8 cellular contexts compared by ENCODE assay signal in the genomic region with DNA sequence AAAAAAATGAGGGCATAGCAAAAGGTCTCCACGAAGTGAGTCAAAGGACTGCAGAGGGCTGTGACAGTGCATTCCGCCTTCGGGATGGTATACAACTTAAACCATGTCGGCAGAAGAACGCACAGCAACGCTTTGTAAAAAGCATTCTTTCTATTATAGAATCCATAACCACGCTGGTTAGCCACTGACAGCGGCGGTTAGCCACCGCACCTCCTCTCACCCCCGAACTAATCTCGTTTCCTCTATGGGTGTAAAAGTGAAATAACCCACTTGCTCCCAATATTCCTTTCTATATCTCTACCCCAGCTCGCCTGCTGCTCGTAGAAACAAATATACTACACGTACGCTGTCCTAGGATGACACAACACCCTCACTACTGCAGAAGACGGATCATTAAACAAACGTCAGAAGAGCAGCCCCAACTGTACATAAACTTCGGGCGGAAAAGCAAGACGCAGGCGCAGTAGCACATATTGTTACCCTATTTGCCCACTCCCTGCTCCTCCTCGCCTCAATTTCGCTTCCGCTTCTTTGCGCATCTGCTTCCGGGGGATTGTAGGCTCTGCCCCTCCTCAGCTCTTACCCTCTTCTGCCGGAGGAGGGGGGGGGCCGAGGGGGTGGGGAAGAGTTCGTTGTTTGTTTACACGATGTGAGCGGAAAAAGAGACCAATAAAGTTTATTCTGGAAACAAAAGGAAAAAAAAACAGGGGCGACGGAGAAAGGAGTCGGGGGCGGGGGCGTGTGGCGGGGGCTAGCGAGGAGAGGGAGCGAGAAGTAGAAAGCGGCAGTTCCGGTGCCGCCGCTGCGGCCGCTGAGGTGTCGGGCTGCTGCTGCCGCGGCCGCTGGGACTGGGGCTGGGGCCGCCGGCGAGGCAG. TPM values are rescaled to one million over a fixed set of nuclear protein-coding genes. Genes with fewer than 3 reads are reported as not detected.
DNase-seq lines count a peak whose midpoint lies in the region; ATAC-seq and TF ChIP-seq lines count a peak whose summit lies in the region.

A gene (plus strand): TSS at position 787 of the 875 bp plus-strand sequence. CDS start 50,469 bp downstream, outside the sequence.

- peak within 1 kb of the TSS; percentile 94 for H3K27ac Mint-ChIP-seq in activated T-helper 2 cell treated with anti-CD3 and anti-CD28 coated beads, Interferon-gamma antibody, Interleukin-2, Interleukin-4, amounts not matched to agents 10 μg/mL and 5 μg/mL and 100 μg/mL, durations not matched to agents 14 hours and 24 hours and 36 hours
- peak within 1 kb of the TSS; percentile 91 to 98 (median 97) for H3K27ac Mint-ChIP-seq in nephron
- H3K27ac Mint-ChIP-seq in stimulated activated naive CD8-positive, alpha-beta T cell treated with anti-CD3 and anti-CD28 coated beads, Interleukin-15, Interleukin-2, amounts not matched to agents 100 ng/mL and 50 ng/mL, for 24 hours: peak within 1 kb of the TSS; percentile 95

- TF ChIP-seq CTCF in RWPE2 (IDR thresholded peaks at IDR 0.05; ENCODE audit: poor library complexity, severe bottlenecking) (peak; percentile 4), fibroblast of the aortic adventitia (IDR thresholded peaks at IDR 0.05; ENCODE audit: insufficient read depth, low read length) (peak; percentile 3), nephron (IDR thresholded peaks at IDR 0.05; ENCODE audit: unreplicated experiment in 3 of 3) (no peak)

- H3K9me3 ChIP-seq in RWPE2 (ENCODE audit: severe bottlenecking): no peaks in the 10 kb centered on the region

- peaks cover 23% of the 10 kb centered on the region for H3K4me1 Mint-ChIP-seq in activated T-helper 2 cell treated with anti-CD3 and anti-CD28 coated beads, Interferon-gamma antibody, Interleukin-2, Interleukin-4, amounts not matched to agents 10 μg/mL and 5 μg/mL and 100 μg/mL, durations not matched to agents 14 hours and 24 hours and 36 hours (ENCODE audit: low read depth)
- peaks cover 32% of the 10 kb centered on the region for H3K4me1 Mint-ChIP-seq in nephron
- H3K4me1 Mint-ChIP-seq in stimulated activated naive CD8-positive, alpha-beta T cell treated with anti-CD3 and anti-CD28 coated beads, Interleukin-15, Interleukin-2, amounts not matched to agents 100 ng/mL and 50 ng/mL, for 24 hours (ENCODE audit: low read depth): peaks cover 41% of the 10 kb centered on the region

- no peaks in the 10 kb centered on the region for H3K9me3 Mint-ChIP-seq in activated T-helper 2 cell treated with anti-CD3 and anti-CD28 coated beads, Interferon-gamma antibody, Interleukin-2, Interleukin-4, amounts not matched to agents 10 μg/mL and 5 μg/mL and 100 μg/mL, durations not matched to agents 14 hours and 24 hours and 36 hours
- H3K9me3 Mint-ChIP-seq in nephron: no peaks in the 10 kb centered on the region
- H3K9me3 Mint-ChIP-seq in stimulated activated naive CD8-positive, alpha-beta T cell treated with anti-CD3 and anti-CD28 coated beads, Interleukin-15, Interleukin-2, amounts not matched to agents 100 ng/mL and 50 ng/mL, for 24 hours: no peaks in the 10 kb centered on the region

- H3K27me3 Mint-ChIP-seq in activated T-helper 2 cell treated with anti-CD3 and anti-CD28 coated beads, Interferon-gamma antibody, Interleukin-2, Interleukin-4, amounts not matched to agents 10 μg/mL and 5 μg/mL and 100 μg/mL, durations not matched to agents 14 hours and 24 hours and 36 hours (ENCODE audit: low read depth): peaks cover 25% of the 10 kb centered on the region
- no peaks in the 10 kb centered on the region for H3K27me3 Mint-ChIP-seq in nephron (ENCODE audit: low read depth)
- peaks cover 5% of the 10 kb centered on the region for H3K27me3 Mint-ChIP-seq in stimulated activated naive CD8-positive, alpha-beta T cell treated with anti-CD3 and anti-CD28 coated beads, Interleukin-15, Interleukin-2, amounts not matched to agents 100 ng/mL and 50 ng/mL, for 24 hours

- intact Hi-C loops in activated T-helper 2 cell treated with anti-CD3 and anti-CD28 coated beads, Interferon-gamma antibody, Interleukin-2, Interleukin-4, amounts not matched to agents 10 μg/mL and 5 μg/mL and 100 μg/mL, durations not matched to agents 14 hours and 24 hours and 36 hours (cut with micrococcal nuclease): loop anchor here (1.0 to 5.0 kb wide), 13 partner anchors 33 to 504 kb away; a partner anchor contains a TSS

- H3K4me1 ChIP-seq in RWPE2 (ENCODE audit: insufficient read depth, poor library complexity, severe bottlenecking): peaks cover 4% of the 10 kb centered on the region

- no peaks in the 10 kb centered on the region for H3K27me3 ChIP-seq in RWPE2 (ENCODE audit: insufficient read depth, poor library complexity, severe bottlenecking)

- H3K4me3 Mint-ChIP-seq in activated T-helper 2 cell treated with anti-CD3 and anti-CD28 coated beads, Interferon-gamma antibody, Interleukin-2, Interleukin-4, amounts not matched to agents 10 μg/mL and 5 μg/mL and 100 μg/mL, durations not matched to agents 14 hours and 24 hours and 36 hours (ENCODE audit: low read depth): peak within 1 kb of the TSS; percentile 97
- peak within 1 kb of the TSS; percentile 96 to 98 (median 98) for H3K4me3 Mint-ChIP-seq in nephron
- peak within 1 kb of the TSS; percentile 92 for H3K4me3 Mint-ChIP-seq in stimulated activated naive CD8-positive, alpha-beta T cell treated with anti-CD3 and anti-CD28 coated beads, Interleukin-15, Interleukin-2, amounts not matched to agents 100 ng/mL and 50 ng/mL, for 24 hours

- H3K36me3 Mint-ChIP-seq in activated T-helper 2 cell treated with anti-CD3 and anti-CD28 coated beads, Interferon-gamma antibody, Interleukin-2, Interleukin-4, amounts not matched to agents 10 μg/mL and 5 μg/mL and 100 μg/mL, durations not matched to agents 14 hours and 24 hours and 36 hours (ENCODE audit: low read depth): no peaks in the 10 kb centered on the region
- H3K36me3 Mint-ChIP-seq in nephron (ENCODE audit: low read depth): no peaks in the 10 kb centered on the region
- H3K36me3 Mint-ChIP-seq in stimulated activated naive CD8-positive, alpha-beta T cell treated with anti-CD3 and anti-CD28 coated beads, Interleukin-15, Interleukin-2, amounts not matched to agents 100 ng/mL and 50 ng/mL, for 24 hours (ENCODE audit: low read depth): no peaks in the 10 kb centered on the region

- H3K36me3 ChIP-seq in RWPE2 (ENCODE audit: low read depth): no peaks in the 10 kb centered on the region

- DNase-seq in EH (ENCODE audit: low read depth): peak; percentile 99
- peak; percentile 100 for DNase-seq in H4 (ENCODE audit: low spot score)
- DNase-seq in LoVo (ENCODE audit: low spot score): peak; percentile 98
- DNase-seq in RWPE2 (ENCODE audit: low spot score): peak; percentile 94
- DNase-seq in activated T-helper 2 cell treated with anti-CD3 and anti-CD28 coated beads, Interferon-gamma antibody, Interleukin-2, Interleukin-4, amounts not matched to agents 10 μg/mL and 5 μg/mL and 100 μg/mL, durations not matched to agents 14 hours and 24 hours and 36 hours (ENCODE audit: low spot score): peak; percentile 93
- peak; percentile 98 for DNase-seq in fibroblast of the aortic adventitia (ENCODE audit: low read depth)

- peak within 1 kb of the TSS; percentile 99 for H3K4me3 ChIP-seq in RWPE2 (ENCODE audit: severe bottlenecking)
- H3K4me3 ChIP-seq in fibroblast of the aortic adventitia (ENCODE audit: low read depth, low read length): peak within 1 kb of the TSS; percentile 76

- peak; percentile 84 for ATAC-seq in RWPE2 (ENCODE audit: low read depth)

- H3K27ac ChIP-seq in RWPE2 (ENCODE audit: poor library complexity, severe bottlenecking): peak within 1 kb of the TSS; percentile 80

RNA-seq across cellular contexts. Expression of the gene that starts here (rescaled TPM):
- total RNA-seq in H4 (2014; rRNA removed; shearing (Covaris generic)): 17.9 and 21.0 TPM in 2 replicates
- total RNA-seq in activated T-helper 2 cell treated with anti-CD3 and anti-CD28 coated beads, Interferon-gamma antibody, Interleukin-2, Interleukin-4, amounts not matched to agents 10 μg/mL and 5 μg/mL and 100 μg/mL, durations not matched to agents 14 hours and 24 hours and 36 hours: 16.3 and 19.6 TPM in 2 replicates
- total RNA-seq in fibroblast of the aortic adventitia (ENCODE audit: low replicate concordance): 26.6 and 31.8 TPM in 2 replicates

Comparison
In these comparisons a context has a peak if more than half of its experiments do, and no peak if none do; other contexts are left out.
1. Peak in every context shown above with its lines: DNase-seq, ATAC-seq, H3K4me3 ChIP-seq and H3K27ac ChIP-seq.
2. CTCF ChIP-seq: peak in RWPE2 (single experiment) and fibroblast of the aortic adventitia (single experiment); none in nephron (0 of 3).